Comparison of ENCODE assay signal across 19 cellular contexts in genomic region chr2:230657906-230658305, GRCh38. TPM values are rescaled to one million over a fixed set of nuclear protein-coding genes. Genes with fewer than 3 reads are reported as not detected.
DNase-seq lines count a peak whose midpoint lies in the region; ATAC-seq, FAIRE-seq and TF ChIP-seq lines count a peak whose summit lies in the region.
"Had no signal": no experiment of that assay in that cellular context is flagged by ENCODE, and none has a peak within 500 bp of the region (broad histone marks: within the 10 kb centered on the region; RNA-seq: fewer than 3 reads in every experiment).

No MANE protein-coding gene starts in this region.

- H3K27me3 ChIP-seq in K562 (ENCODE audit: control insufficient read depth in 2 of 2, insufficient read depth in 2 of 2, low read length in 2 of 2) (no peaks in the 10 kb centered on the region), PC-9 (ENCODE audit: insufficient read depth, low read depth) (no peaks in the 10 kb centered on the region)

- peak overlapping the region; percentile 94 for H3K4me2 ChIP-seq in K562 (ENCODE audit: insufficient read depth, low read length)
- H3K4me2 ChIP-seq in PC-9: no peak overlapping the region

- H3K9me3 ChIP-seq in K562 (replicated peaks; ENCODE audit: control insufficient read depth, insufficient read depth, low read depth, low read length) (no peaks in the 10 kb centered on the region), PC-9 (ENCODE audit: insufficient read depth, low read depth) (no peaks in the 10 kb centered on the region)

- H3K4me1 Mint-ChIP-seq in stimulated activated naive CD8-positive, alpha-beta T cell treated with anti-CD3 and anti-CD28 coated beads, Interleukin-15, Interleukin-2, amounts not matched to agents 100 ng/mL and 50 ng/mL, for 24 hours (ENCODE audit: low read depth): peaks cover 88% of the 10 kb centered on the region
- peaks cover 73% of the 10 kb centered on the region for H3K4me1 Mint-ChIP-seq in T-helper 1 cell treated with Interleukin-12 subunit alpha and Interleukin-12 subunit beta and Interleukin-4 antibody, amounts not matched to agents 30 μg/mL and 1 μg/mL, for 36 hours (ENCODE audit: low read depth)

- no peaks in the 10 kb centered on the region for H3K9me1 ChIP-seq in K562 (ENCODE audit: control insufficient read depth, insufficient read depth, low read length)

- BruUV-seq in K562 (replicated peaks; lab: Mats Ljungman, UMichigan) (no TSS peak), PC-9 (replicated peaks; lab: Mats Ljungman, UMichigan) (no TSS peak)

- ATAC-seq in stimulated activated naive CD8-positive, alpha-beta T cell treated with anti-CD3 and anti-CD28 coated beads, Interleukin-15, Interleukin-2, amounts not matched to agents 100 U/mL and 50 U/mL, for 24 hours: no peak
- no peak for ATAC-seq in K562
- ATAC-seq in HG03159 (IDR thresholded peaks at IDR 0.05; ENCODE audit: unreplicated experiment): no peak
- ATAC-seq in HG03354 (IDR thresholded peaks at IDR 0.05; ENCODE audit: poor library complexity, severe bottlenecking, unreplicated experiment): no peak
- ATAC-seq: esophagus mucosa, left ventricle myocardium superior, Right ventricle myocardium inferior had no signal

- H3K36me3 ChIP-seq in K562 (ENCODE audit: control insufficient read depth, insufficient read depth, low read length): peaks cover 5% of the 10 kb centered on the region; the same call in 1 of the 3 replicates
- H3K36me3 ChIP-seq in PC-9 (ENCODE audit: low read depth): no peaks in the 10 kb centered on the region

- 27% methylated on average over 6 of the region's 10 CpGs for WGBS in K562 (ENCODE audit: insufficient coverage, low coverage, missing lambda C conversion rate)

- H3K36me3 Mint-ChIP-seq in stimulated activated naive CD8-positive, alpha-beta T cell treated with anti-CD3 and anti-CD28 coated beads, Interleukin-15, Interleukin-2, amounts not matched to agents 100 ng/mL and 50 ng/mL, for 24 hours (ENCODE audit: low read depth): no peaks in the 10 kb centered on the region
- peaks cover 23% of the 10 kb centered on the region for H3K36me3 Mint-ChIP-seq in T-helper 1 cell treated with Interleukin-12 subunit alpha and Interleukin-12 subunit beta and Interleukin-4 antibody, amounts not matched to agents 30 μg/mL and 1 μg/mL, for 36 hours (ENCODE audit: low read depth)

- CTCF ChIA-PET in K562 (lab: Yijun Ruan, JAX; ENCODE audit: low intra/inter-chr PET ratio): no interaction called here
- CTCF ChIA-PET in PC-9 (lab: Charles Lee): no interaction called here

- FAIRE-seq in K562 (lab: Jason Lieb, UNC): no peak

- no peaks in the 10 kb centered on the region for H3F3A ChIP-seq in PC-9 (ENCODE audit: insufficient read depth, low read depth)

- H3K9me2 ChIP-seq in PC-9 (ENCODE audit: insufficient read depth): no peaks in the 10 kb centered on the region

- peak overlapping the region; percentile 15 for H3K4me3 Mint-ChIP-seq in stimulated activated naive CD8-positive, alpha-beta T cell treated with anti-CD3 and anti-CD28 coated beads, Interleukin-15, Interleukin-2, amounts not matched to agents 100 ng/mL and 50 ng/mL, for 24 hours
- H3K4me3 Mint-ChIP-seq in T-helper 1 cell treated with Interleukin-12 subunit alpha and Interleukin-12 subunit beta and Interleukin-4 antibody, amounts not matched to agents 30 μg/mL and 1 μg/mL, for 36 hours: peak overlapping the region; percentile 97
- H3K4me3 Mint-ChIP-seq: H9 had no signal

- H3K79me2 ChIP-seq in K562 (ENCODE audit: control insufficient read depth, insufficient read depth, low read length): peaks cover 35% of the 10 kb centered on the region
- H3K79me2 ChIP-seq in PC-9 (ENCODE audit: low read depth): no peaks in the 10 kb centered on the region

- intact Hi-C loops in K562 (cut with micrococcal nuclease): loop anchor here (2.0 kb wide), 1 partner anchor 55 kb away; the partner anchor contains the start of gene CAB39
- intact Hi-C loops in PC-9 (cut with micrococcal nuclease; ENCODE audit: unreplicated experiment): no loop called here

- POLR2A ChIA-PET in K562 (lab: Yijun Ruan, JAX): interaction anchor here (0.6 to 1.9 kb wide), 6 partner anchors 9 to 246 kb away, joined by 3 to 8 read pairs (median 4); no protein-coding TSS in a partner anchor
- POLR2A ChIA-PET in PC-9 (lab: Charles Lee; ENCODE audit: unreplicated experiment): no interaction called here

- peak overlapping the region; percentile 95 to 98; a peak in 3 of 4 replicates for H3K9ac ChIP-seq in K562 (ENCODE audit: insufficient read depth in 1 of 2, low read depth in 2 of 2, low read length in 2 of 2)

- H3K4me1 ChIP-seq in K562 (replicated peaks in 1 of 2; ENCODE audit: control insufficient read depth in 2 of 2, insufficient read depth in 2 of 2, low read length in 2 of 2): peaks cover 57 to 59% of the 10 kb centered on the region in 2 experiments
- peaks cover 9% of the 10 kb centered on the region; the same call in 1 of the 2 replicates for H3K4me1 ChIP-seq in PC-9 (replicated peaks; ENCODE audit: insufficient read depth)

- no peak for TF ChIP-seq CTCF in K562 (IDR thresholded peaks at IDR 0.05 in 2 of 3, conservative IDR thresholded peaks at IDR 0.05 in 1 of 3; ENCODE audit: insufficient read depth in 2 of 3, low read depth in 1 of 3, low read length in 3 of 3)
- no peak for TF ChIP-seq CTCF in PC-9 (conservative IDR thresholded peaks at IDR 0.05)

- no peaks in the 10 kb centered on the region for H3K9me3 Mint-ChIP-seq in stimulated activated naive CD8-positive, alpha-beta T cell treated with anti-CD3 and anti-CD28 coated beads, Interleukin-15, Interleukin-2, amounts not matched to agents 100 ng/mL and 50 ng/mL, for 24 hours
- H3K9me3 Mint-ChIP-seq in T-helper 1 cell treated with Interleukin-12 subunit alpha and Interleukin-12 subunit beta and Interleukin-4 antibody, amounts not matched to agents 30 μg/mL and 1 μg/mL, for 36 hours: no peaks in the 10 kb centered on the region
- H3K9me3 Mint-ChIP-seq: H9 had no signal

- peak overlapping the region; percentile 99 for H3K27ac Mint-ChIP-seq in stimulated activated naive CD8-positive, alpha-beta T cell treated with anti-CD3 and anti-CD28 coated beads, Interleukin-15, Interleukin-2, amounts not matched to agents 100 ng/mL and 50 ng/mL, for 24 hours
- H3K27ac Mint-ChIP-seq in T-helper 1 cell treated with Interleukin-12 subunit alpha and Interleukin-12 subunit beta and Interleukin-4 antibody, amounts not matched to agents 30 μg/mL and 1 μg/mL, for 36 hours: peak overlapping the region; percentile 100

- TF ChIP-seq RAD21 in K562 (CRISPR knock-in tag; conservative IDR thresholded peaks at IDR 0.05 in 1 of 2, IDR thresholded peaks at IDR 0.05 in 1 of 2): no peak

- DNase-seq in stimulated activated naive CD8-positive, alpha-beta T cell treated with anti-CD3 and anti-CD28 coated beads, Interleukin-15, Interleukin-2, amounts not matched to agents 100 U/mL and 50 U/mL, for 24 hours: no peak
- no peak for DNase-seq in K562 (ENCODE audit: extremely low read depth in 1 of 4, low spot score in 3 of 4)
- no peak for DNase-seq in PC-9
- DNase-seq in activated CD4-positive, CD25-positive, alpha-beta regulatory T cell (lab: John Stamatoyannopoulos, UW): no peak
- DNase-seq: activated CD4-positive, alpha-beta T cell treated with anti-CD3 and anti-CD28 coated beads for 1 hour; H9; Karpas-422; left ventricle myocardium superior; NCI-H1105; NCI-H524; stimulated activated CD4-positive, alpha-beta T cell treated with anti-CD3 and anti-CD28 coated beads, Interleukin-4, amount 100 ng/mL, for 4 hours; stimulated activated CD8-positive, alpha-beta memory T cell treated with anti-CD3 and anti-CD28 coated beads, Interleukin-4, amount 100 ng/mL, for 48 hours had no signal

- H3K27me3 Mint-ChIP-seq in stimulated activated naive CD8-positive, alpha-beta T cell treated with anti-CD3 and anti-CD28 coated beads, Interleukin-15, Interleukin-2, amounts not matched to agents 100 ng/mL and 50 ng/mL, for 24 hours: no peaks in the 10 kb centered on the region
- H3K27me3 Mint-ChIP-seq in T-helper 1 cell treated with Interleukin-12 subunit alpha and Interleukin-12 subunit beta and Interleukin-4 antibody, amounts not matched to agents 30 μg/mL and 1 μg/mL, for 36 hours (ENCODE audit: low read depth): no peaks in the 10 kb centered on the region

- H3K27ac ChIP-seq in K562 (ENCODE audit: extremely low read depth, low read depth, low read length): peak overlapping the region; percentile 100
- H3K27ac ChIP-seq in PC-9: no peak overlapping the region

- in situ Hi-C loops in K562 (cut with MboI): no loop called here

- H2AFZ ChIP-seq in K562 (ENCODE audit: low read depth, low read length) (no peak overlapping the region), PC-9 (no peak overlapping the region)

- no peak for TF ChIP-seq POLR2A in K562 (conservative IDR thresholded peaks at IDR 0.05)

- no peaks in the 10 kb centered on the region for H4K20me1 ChIP-seq in K562 (replicated peaks; ENCODE audit: control insufficient read depth, insufficient read depth, low read length)
- H4K20me1 ChIP-seq in PC-9 (ENCODE audit: insufficient read depth): no peaks in the 10 kb centered on the region

- H3K4me3 ChIP-seq in K562: peak overlapping the region; percentile 52
- H3K4me3 ChIP-seq in PC-9: no peak overlapping the region
- H3K4me3 ChIP-seq: skin epidermis had no signal

- no peak for TF ChIP-seq EP300 in K562 (IDR thresholded peaks at IDR 0.05; ENCODE audit: low read length)

TF ChIP-seq in K562, 482 proteins besides CTCF, POLR2A, EP300 and RAD21:
- TF ChIP-seq ZSCAN29 (IDR thresholded peaks at IDR 0.05): 0 out of 2 replicates have a peak, but pooled peaks have one; percentile 17
- TF ChIP-seq ELF4 (CRISPR knock-in tag; IDR thresholded peaks at IDR 0.05): no peak

RNA-seq across cellular contexts. Expression of gene CAB39, which starts 54.7 kb away (rescaled TPM):
- 40.4 and 84.2 TPM in 2 replicates for total RNA-seq in K562 (2011; cell fraction: chromatin; rRNA removed; ENCODE audit: low replicate concordance)
- 26.8 and 29.9 TPM in 2 replicates for total RNA-seq in K562 (2011; cell fraction: nucleolus; rRNA removed)
- 50.8 and 86.8 TPM in 2 replicates for total RNA-seq in K562 (2011; cell fraction: nucleoplasm; rRNA removed)
- total RNA-seq in K562 (2014; rRNA removed): 48.3 and 52.6 TPM in 2 replicates
- 70.6 and 78.4 TPM in 2 replicates for total RNA-seq in K562 (2014; rRNA removed; fragmentation: Illumina TruSeq; extraction: Trizol)
- 91.8 and 94.4 TPM in 2 replicates for total RNA-seq in K562 (2015; rRNA removed; fragmentation: Illumina TruSeq; extraction: Trizol)
- 70.4 and 74.7 TPM in 2 replicates for total RNA-seq in K562 (2021)
- 62.8 and 85.9 TPM in 2 replicates for polyA plus RNA-seq in K562 (2011; rRNA removed)
- 21.4 and 31.9 TPM in 2 replicates for polyA plus RNA-seq in K562 (2011; cell fraction: cytosol; rRNA removed)
- 30.5 and 39.5 TPM in 2 replicates for polyA plus RNA-seq in K562 (2011; cell fraction: nucleus; rRNA removed)
- polyA plus RNA-seq in K562 (2012): 51.1 and 51.6 TPM in 2 replicates
- polyA plus RNA-seq in K562 (2014; fragmentation: Illumina TruSeq; extraction: Trizol): 66.0 and 70.1 TPM in 2 replicates
- polyA plus RNA-seq in K562 (2014; fragmentation: Nextera tagmentation; extraction: Ambion mirVana): 10 to 100 TPM; 27.2 to 37.4 TPM
- polyA plus RNA-seq in K562 (2014; rRNA removed): 51.8 and 52.8 TPM in 2 replicates
- 113 and 122 TPM in 2 replicates for polyA minus RNA-seq in K562 (2011; rRNA and poly(A)+ RNA removed)
- 46.9 and 70.5 TPM in 2 replicates for polyA minus RNA-seq in K562 (2011; cell fraction: cytosol; rRNA and poly(A)+ RNA removed)
- polyA minus RNA-seq in K562 (2011; cell fraction: nucleus; rRNA and poly(A)+ RNA removed): 28.0 and 46.1 TPM in 2 replicates
- 70.9 and 86.1 TPM in 2 replicates for total RNA-seq in PC-9 (2021)
